ENCODE assay signal across 22 cellular contexts in the genomic region with DNA sequence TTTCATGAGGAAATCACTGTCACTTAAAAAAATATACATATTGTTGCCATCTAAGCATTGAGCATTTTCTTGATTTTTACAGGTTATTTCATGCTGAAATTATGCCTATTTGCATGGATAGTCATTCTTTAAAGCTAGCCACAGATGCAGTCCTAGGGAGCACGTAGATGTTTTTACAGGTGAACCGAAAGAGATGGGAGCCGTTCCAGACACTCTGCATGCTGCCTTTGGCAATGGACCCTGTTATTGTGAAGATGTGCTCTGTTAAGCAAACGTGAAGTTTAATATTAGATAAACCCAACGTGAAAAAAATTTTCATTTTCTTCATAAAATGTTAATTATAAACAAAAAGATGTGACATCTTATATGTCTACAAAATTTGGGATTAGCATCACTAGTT. TPM values are rescaled to one million over a fixed set of nuclear protein-coding genes. Genes with fewer than 3 reads are reported as not detected.
DNase-seq lines count a peak whose midpoint lies in the region; ATAC-seq lines count a peak whose summit lies in the region.
"Had no signal": no experiment of that assay in that cellular context is flagged by ENCODE, and none has a peak within 500 bp of the region (broad histone marks: within the 10 kb centered on the region; RNA-seq: fewer than 3 reads in every experiment).

No MANE protein-coding gene starts in this region.

- peak; percentile 60 for DNase-seq in NCI-H1105 treated with DMSO at 0.1 percent for 48 hours (lab: John Stamatoyannopoulos, UW)
- DNase-seq in NCI-H1105 (lab: John Stamatoyannopoulos, UW) = no peak
- DNase-seq in NCI-H1092 (lab: John Stamatoyannopoulos, UW) = peak; percentile 54
- peak; percentile 22 for DNase-seq in NCI-H345 treated with DMSO at 0.1 percent for 48 hours (lab: John Stamatoyannopoulos, UW; ENCODE audit: unreplicated experiment)
- DNase-seq in cerebellum (ENCODE audit: low spot score) = peak; percentile 63
- DNase-seq in sciatic nerve (ENCODE audit: low spot score) = no peak
- DNase-seq in stimulated activated CD4-positive, alpha-beta T cell treated with anti-CD3 and anti-CD28 coated beads, Interleukin-15, amount 100 ng/mL, for 24 hours = no peak
- DNase-seq: CD8-positive, alpha-beta T cell; DMS 273 treated with DMSO at 0.1 percent for 48 hours; DMS79; EL; GF-D8; Karpas-422; NCI-H187; NCI-H2227 treated with DMSO at 0.1 percent for 48 hours; NCI-H510A treated with DMSO at 0.1 percent for 48 hours; NCI-H774; RPMI8226; SIG-M5 had no signal

- intact Hi-C loops in sciatic nerve (cut with DNase I) = loop anchor here (5.0 kb wide), 1 partner anchor 1233 kb away; no protein-coding TSS in a partner anchor

- no peak for ATAC-seq in sciatic nerve
- no peak for ATAC-seq in HG03520 (IDR thresholded peaks at IDR 0.05; ENCODE audit: unreplicated experiment)
- ATAC-seq: CD8-positive, alpha-beta T cell; HepG2 had no signal

RNA-seq across cellular contexts. Expression of a gene that starts 7.1 kb away (rescaled TPM):
- total RNA-seq in cerebellum (12.4 TPM), sciatic nerve (2.8 TPM)
- total RNA-seq: CD8-positive, alpha-beta T cell; T-helper 1 cell treated with Interleukin-12 subunit alpha and Interleukin-12 subunit beta and Interleukin-4 antibody, amounts not matched to agents 30 ng/mL and 1 ng/mL, for 36 hours had no signal

Comparison
In these comparisons a context has a peak if more than half of its experiments do, and no peak if none do; other contexts are left out.
1. DNase-seq: peak in NCI-H1105 treated with DMSO at 0.1 percent for 48 hours (single experiment), NCI-H1092 (single experiment), NCI-H345 treated with DMSO at 0.1 percent for 48 hours (single experiment) and cerebellum (single experiment); none in NCI-H1105 (single experiment), sciatic nerve (single experiment) and stimulated activated CD4-positive, alpha-beta T cell treated with anti-CD3 and anti-CD28 coated beads, Interleukin-15, amount 100 ng/mL, for 24 hours (single experiment).